Comparison of ENCODE assay signal across 8 cellular contexts in the genomic region with DNA sequence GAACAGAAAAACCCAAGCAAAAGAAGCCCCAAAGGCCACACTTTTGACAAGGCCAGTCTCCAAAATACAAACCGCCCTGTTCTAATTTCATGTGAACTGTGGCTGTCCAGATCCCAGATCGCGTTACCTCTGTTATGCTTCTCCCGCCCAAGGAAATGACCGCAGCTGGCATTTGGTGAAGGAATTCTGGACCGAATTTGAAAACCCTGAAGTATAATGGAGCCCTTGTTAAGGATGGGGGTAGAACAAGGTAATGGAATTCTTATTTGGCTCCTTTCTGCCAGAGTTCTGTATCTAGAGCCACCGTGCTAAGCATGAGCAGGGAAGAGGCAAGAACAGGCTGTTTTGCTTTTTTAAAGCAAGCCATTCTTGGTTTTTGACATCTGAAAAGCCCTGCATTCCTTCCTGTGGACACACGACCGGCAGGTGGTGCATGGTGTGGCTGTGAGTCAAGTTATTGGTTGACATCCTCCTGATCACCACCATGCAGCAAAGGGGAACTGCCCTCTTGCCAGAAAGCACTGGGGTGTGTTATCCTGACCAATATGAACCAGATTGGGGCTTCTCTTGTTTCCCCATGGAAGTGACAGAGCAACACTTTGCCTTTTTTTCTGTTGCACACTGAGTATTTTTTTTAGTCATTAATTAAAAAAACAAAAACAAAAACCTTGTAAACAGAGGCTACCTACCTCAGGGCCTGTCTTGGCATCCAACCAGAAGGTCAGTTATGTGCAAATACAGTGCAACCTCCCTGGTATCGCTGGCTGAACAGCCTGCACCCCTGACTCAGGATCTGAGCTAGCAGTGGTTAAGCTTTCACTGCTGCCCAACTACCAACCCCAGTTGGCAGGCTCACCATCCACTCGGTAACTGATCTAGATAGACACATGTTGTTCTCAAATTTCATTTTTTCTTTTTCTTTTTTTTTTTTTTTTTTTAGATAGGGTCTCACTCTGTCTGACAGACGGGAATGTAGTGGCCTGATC. TPM values are rescaled to one million over a fixed set of nuclear protein-coding genes. Genes with fewer than 3 reads are reported as not detected.
DNase-seq lines count a peak whose midpoint lies in the region; TF ChIP-seq lines count a peak whose summit lies in the region.

No MANE protein-coding gene starts in this region.

- H3K4me1 ChIP-seq in prostate gland (replicated peaks): no peaks in the 10 kb centered on the region

- CTCF ChIA-PET in RWPE1 (lab: Yijun Ruan, JAX): interaction anchor here (0.6 to 0.7 kb wide), 4 partner anchors 9 to 376 kb away, joined by 3 to 4 read pairs (median 3); no protein-coding TSS in a partner anchor

- POLR2A ChIA-PET in RWPE1 (lab: Yijun Ruan, JAX; ENCODE audit: low non-redundant PET): no interaction called here

- no peak for TF ChIP-seq POLR2A in prostate gland (IDR thresholded peaks at IDR 0.05)

- H3K36me3 ChIP-seq in H7 (replicated peaks; ENCODE audit: control insufficient read depth, insufficient read depth, low read length) (no peaks in the 10 kb centered on the region), kidney epithelial cell (ENCODE audit: control insufficient read depth, insufficient read depth, low read length) (no peaks in the 10 kb centered on the region), prostate gland (no peaks in the 10 kb centered on the region)

- H3K9me3 ChIP-seq in prostate gland: no peaks in the 10 kb centered on the region

- H3K27me3 ChIP-seq in H7 (ENCODE audit: control insufficient read depth, insufficient read depth, low read length) (no peaks in the 10 kb centered on the region), kidney epithelial cell (ENCODE audit: control insufficient read depth, insufficient read depth, low read length) (no peaks in the 10 kb centered on the region), prostate gland (replicated peaks; ENCODE audit: insufficient read depth) (no peaks in the 10 kb centered on the region)

- H3K4me3 ChIP-seq in H7 (ENCODE audit: insufficient read depth, low read depth, low read length) (no peak overlapping the region), kidney epithelial cell (ENCODE audit: low read depth, low read length) (no peak overlapping the region), prostate gland (no peak overlapping the region)

- DNase-seq in COLO829 (ENCODE audit: low spot score) (peak; percentile 84), H7 (peak; percentile 78), RWPE1 (ENCODE audit: low spot score) (peak; percentile 52), kidney epithelial cell (ENCODE audit: low read depth) (no peak), NCI-H2081 (lab: John Stamatoyannopoulos, UW) (no peak), nucleus accumbens (lab: John Stamatoyannopoulos, UW) (no peak), prostate gland (ENCODE audit: low spot score) (no peak), NCI-H187 (lab: John Stamatoyannopoulos, UW) (no peak)

- intact Hi-C loops in prostate gland (cut with DNase I): no loop called here

- H3K27ac ChIP-seq in RWPE1: no peak overlapping the region
- no peak overlapping the region for H3K27ac ChIP-seq in prostate gland

- TF ChIP-seq CTCF in RWPE1 (conservative IDR thresholded peaks at IDR 0.05; ENCODE audit: low read depth) (peak; percentile 11; the same call in 1 of the 2 replicates), kidney epithelial cell (IDR thresholded peaks at IDR 0.05; ENCODE audit: insufficient read depth, low read length, poor library complexity, severe bottlenecking) (peak; percentile 33), prostate gland (IDR thresholded peaks at IDR 0.05) (no peak)

- WGBS in prostate gland: 48% methylated on average over 12 of the region's 12 CpGs

RNA-seq across cellular contexts. Expression of a gene that starts 14.2 kb away (rescaled TPM):
- total RNA-seq in H7 (2014; rRNA removed; shearing (Covaris generic)): not detected in 2 replicates
- total RNA-seq in kidney epithelial cell (not detected in 2 replicates), prostate gland (not detected)

RNA-seq across cellular contexts. Expression of a gene that starts 58.6 kb away (rescaled TPM):
- 28.4 and 31.5 TPM in 2 replicates for total RNA-seq in H7 (2014; rRNA removed; shearing (Covaris generic))
- 2.4 and 2.8 TPM in 2 replicates for total RNA-seq in kidney epithelial cell
- total RNA-seq in prostate gland: 1 to 10 TPM in 1 of 2 donors, under 1 TPM in 1; 0.55 to 1.6 TPM

Comparison
In these comparisons a context has a peak if more than half of its experiments do, and no peak if none do; other contexts are left out.
1. DNase-seq: peak in COLO829 (single experiment), H7 (single experiment) and RWPE1 (single experiment); none in kidney epithelial cell (single experiment), NCI-H2081 (0 of 2), nucleus accumbens (0 of 56), prostate gland (single experiment) and NCI-H187 (0 of 2).
2. CTCF ChIP-seq: peak in RWPE1 (single experiment) and kidney epithelial cell (single experiment); none in prostate gland (0 of 4).